ENCODE assay signal across 23 cellular contexts in the genomic region with DNA sequence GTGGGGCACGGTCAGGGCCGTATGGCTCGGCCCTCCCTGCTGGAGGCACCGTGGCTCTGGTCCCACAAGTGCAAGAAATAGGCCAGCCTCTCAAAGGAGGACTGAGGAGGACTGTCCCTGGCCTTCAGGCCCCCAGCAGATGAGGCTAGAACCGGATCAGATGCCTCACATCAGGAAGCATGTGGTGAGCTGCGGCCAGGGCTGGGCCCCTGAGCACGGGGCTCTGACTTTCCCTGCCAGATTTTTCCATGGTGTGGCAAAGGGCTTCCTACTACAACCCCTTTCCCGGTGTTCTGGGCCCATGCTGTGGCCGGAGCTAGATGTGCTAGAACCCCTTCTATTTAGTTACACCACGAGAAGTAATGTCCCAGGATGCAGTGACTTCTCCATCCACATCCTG.
DNase-seq lines count a peak whose midpoint lies in the region; ATAC-seq and TF ChIP-seq lines count a peak whose summit lies in the region.
"Had no signal": no experiment of that assay in that cellular context is flagged by ENCODE, and none has a peak within 500 bp of the region (broad histone marks: within the 10 kb centered on the region; RNA-seq: fewer than 3 reads in every experiment).

No MANE protein-coding gene starts in this region.

- CTCF ChIA-PET in activated CD8-positive, alpha-beta memory T cell treated with anti-CD3 and anti-CD28 coated beads, Interleukin-2, amount 10 ng/mL, durations not matched to agents 7 days and 5 days (lab: Charles Lee) = no interaction called here

- peak; percentile 13 for DNase-seq in activated CD8-positive, alpha-beta memory T cell treated with anti-CD3 and anti-CD28 coated beads for 24 hours
- no peak for DNase-seq in activated CD8-positive, alpha-beta memory T cell treated with anti-CD3 and anti-CD28 coated beads, Interleukin-2, amount 10 ng/mL, durations not matched to agents 7 days and 5 days
- peak; percentile 51 for DNase-seq in mesenteric fat pad (ENCODE audit: low spot score)
- peak; percentile 55 for DNase-seq in type B pancreatic cell (ENCODE audit: extremely low spot score, unreplicated experiment)
- DNase-seq in activated naive CD8-positive, alpha-beta T cell treated with anti-CD3 and anti-CD28 coated beads for 36 hours = no peak
- DNase-seq: 8988T; Calu3; CD8-positive, alpha-beta memory T cell; DMS153; GDM1; IMR-90; NCI-H1092 treated with DMSO at 0.1 percent for 48 hours; NCI-H1436 treated with DMSO at 0.1 percent for 48 hours; NCI-H1930; NCI-H226; NCI-H510A treated with DMSO at 0.1 percent for 48 hours; NCI-H748 treated with DMSO at 0.1 percent for 48 hours; SJCRH30 had no signal

- no peaks in the 10 kb centered on the region for H3K27me3 Mint-ChIP-seq in activated CD8-positive, alpha-beta memory T cell treated with anti-CD3 and anti-CD28 coated beads, Interleukin-2, amount 10 ng/mL, durations not matched to agents 7 days and 5 days
- H3K27me3 Mint-ChIP-seq in type B pancreatic cell = no peaks in the 10 kb centered on the region
- no peaks in the 10 kb centered on the region for H3K27me3 Mint-ChIP-seq in activated naive CD8-positive, alpha-beta T cell treated with anti-CD3 and anti-CD28 coated beads for 36 hours

- H3K27ac Mint-ChIP-seq in activated CD8-positive, alpha-beta memory T cell treated with anti-CD3 and anti-CD28 coated beads, Interleukin-2, amount 10 ng/mL, durations not matched to agents 7 days and 5 days = no peak overlapping the region
- no peak overlapping the region for H3K27ac Mint-ChIP-seq in type B pancreatic cell
- no peak overlapping the region for H3K27ac Mint-ChIP-seq in activated naive CD8-positive, alpha-beta T cell treated with anti-CD3 and anti-CD28 coated beads for 36 hours
- H3K27ac Mint-ChIP-seq: CD8-positive, alpha-beta memory T cell had no signal

- no peaks in the 10 kb centered on the region for H3K27me3 ChIP-seq in BLaER1 treated with 17β-estradiol and CSF1 and Interleukin-3, amounts not matched to agents 10 nM and 100 nM
- H3K27me3 ChIP-seq: Peyer's patch, SJCRH30 had no signal

- no peak overlapping the region for H3K4me3 ChIP-seq in BLaER1 treated with 17β-estradiol and CSF1 and Interleukin-3, amounts not matched to agents 10 nM and 100 nM
- H3K4me3 ChIP-seq: Peyer's patch, SJCRH30 had no signal

- H3K4me2 ChIP-seq in BLaER1 treated with 17β-estradiol and CSF1 and Interleukin-3, amounts not matched to agents 10 nM and 100 nM = peak overlapping the region; percentile 29 to 97 (median 79)
- H3K4me2 ChIP-seq: KMS-11 had no signal

- H3K9me3 ChIP-seq in BLaER1 treated with 17β-estradiol and CSF1 and Interleukin-3, amounts not matched to agents 10 nM and 100 nM (replicated peaks in 1 of 11) = no peaks in the 10 kb centered on the region
- H3K9me3 ChIP-seq: SJCRH30 had no signal

- peaks cover 0 to 15% (median 0%) of the 10 kb centered on the region in 11 experiments; a peak in 4 of 22 replicates for H3K36me3 ChIP-seq in BLaER1 treated with 17β-estradiol and CSF1 and Interleukin-3, amounts not matched to agents 10 nM and 100 nM
- H3K36me3 ChIP-seq: Peyer's patch, SJCRH30 had no signal

- no peaks in the 10 kb centered on the region for H3K9me3 Mint-ChIP-seq in activated CD8-positive, alpha-beta memory T cell treated with anti-CD3 and anti-CD28 coated beads, Interleukin-2, amount 10 ng/mL, durations not matched to agents 7 days and 5 days (ENCODE audit: low read depth)
- H3K9me3 Mint-ChIP-seq in type B pancreatic cell = no peaks in the 10 kb centered on the region
- H3K9me3 Mint-ChIP-seq in activated naive CD8-positive, alpha-beta T cell treated with anti-CD3 and anti-CD28 coated beads for 36 hours = no peaks in the 10 kb centered on the region

- peak overlapping the region in 5 of 11 experiments; percentile 1 to 58 (median 36); a peak in 8 of 22 replicates for H3K9ac ChIP-seq in BLaER1 treated with 17β-estradiol and CSF1 and Interleukin-3, amounts not matched to agents 10 nM and 100 nM
- H3K9ac ChIP-seq: KMS-11 had no signal

- no peak overlapping the region for H3K4me3 Mint-ChIP-seq in activated CD8-positive, alpha-beta memory T cell treated with anti-CD3 and anti-CD28 coated beads, Interleukin-2, amount 10 ng/mL, durations not matched to agents 7 days and 5 days
- no peak overlapping the region for H3K4me3 Mint-ChIP-seq in type B pancreatic cell
- no peak overlapping the region for H3K4me3 Mint-ChIP-seq in activated naive CD8-positive, alpha-beta T cell treated with anti-CD3 and anti-CD28 coated beads for 36 hours
- H3K4me3 Mint-ChIP-seq: CD8-positive, alpha-beta memory T cell had no signal

- H3K27ac ChIP-seq in BLaER1 treated with 17β-estradiol and CSF1 and Interleukin-3, amounts not matched to agents 10 nM and 100 nM = peak overlapping the region in 5 of 11 experiments; percentile 35 to 61 (median 51); a peak in 8 of 22 replicates
- H3K27ac ChIP-seq: C4-2B, KMS-11, Peyer's patch, SJCRH30 had no signal

- H3K4me1 Mint-ChIP-seq in activated CD8-positive, alpha-beta memory T cell treated with anti-CD3 and anti-CD28 coated beads, Interleukin-2, amount 10 ng/mL, durations not matched to agents 7 days and 5 days = no peaks in the 10 kb centered on the region
- peaks cover 3% of the 10 kb centered on the region for H3K4me1 Mint-ChIP-seq in type B pancreatic cell (ENCODE audit: unreplicated experiment)
- no peaks in the 10 kb centered on the region for H3K4me1 Mint-ChIP-seq in activated naive CD8-positive, alpha-beta T cell treated with anti-CD3 and anti-CD28 coated beads for 36 hours
- H3K4me1 Mint-ChIP-seq: CD8-positive, alpha-beta memory T cell had no signal

- peaks cover 24 to 98% (median 93%) of the 10 kb centered on the region in 10 experiments for H3K4me1 ChIP-seq in BLaER1 treated with 17β-estradiol and CSF1 and Interleukin-3, amounts not matched to agents 10 nM and 100 nM
- H3K4me1 ChIP-seq: Peyer's patch, SJCRH30 had no signal

- H3K36me3 Mint-ChIP-seq in activated CD8-positive, alpha-beta memory T cell treated with anti-CD3 and anti-CD28 coated beads, Interleukin-2, amount 10 ng/mL, durations not matched to agents 7 days and 5 days = no peaks in the 10 kb centered on the region
- no peaks in the 10 kb centered on the region for H3K36me3 Mint-ChIP-seq in type B pancreatic cell
- no peaks in the 10 kb centered on the region for H3K36me3 Mint-ChIP-seq in activated naive CD8-positive, alpha-beta T cell treated with anti-CD3 and anti-CD28 coated beads for 36 hours
- H3K36me3 Mint-ChIP-seq: CD8-positive, alpha-beta memory T cell had no signal

- ATAC-seq in activated CD8-positive, alpha-beta memory T cell treated with anti-CD3 and anti-CD28 coated beads, Interleukin-2, amount 10 ng/mL, durations not matched to agents 7 days and 5 days = no peak
- ATAC-seq in GM18520 (IDR thresholded peaks at IDR 0.05; ENCODE audit: unreplicated experiment) = no peak

- TF ChIP-seq CTCF in type B pancreatic cell (conservative IDR thresholded peaks at IDR 0.05) = no peak

- H4K20me1 ChIP-seq in BLaER1 treated with 17β-estradiol and CSF1 and Interleukin-3, amounts not matched to agents 10 nM and 100 nM = no peaks in the 10 kb centered on the region; a peak in 1 of 22 replicates

Comparison
In these comparisons a context has a peak if more than half of its experiments do, and no peak if none do; other contexts are left out.
1. DNase-seq: peak in activated CD8-positive, alpha-beta memory T cell treated with anti-CD3 and anti-CD28 coated beads for 24 hours (single experiment), mesenteric fat pad (single experiment) and type B pancreatic cell (single experiment); none in activated CD8-positive, alpha-beta memory T cell treated with anti-CD3 and anti-CD28 coated beads, Interleukin-2, amount 10 ng/mL, durations not matched to agents 7 days and 5 days (single experiment) and activated naive CD8-positive, alpha-beta T cell treated with anti-CD3 and anti-CD28 coated beads for 36 hours (single experiment).